In the genomic region with DNA sequence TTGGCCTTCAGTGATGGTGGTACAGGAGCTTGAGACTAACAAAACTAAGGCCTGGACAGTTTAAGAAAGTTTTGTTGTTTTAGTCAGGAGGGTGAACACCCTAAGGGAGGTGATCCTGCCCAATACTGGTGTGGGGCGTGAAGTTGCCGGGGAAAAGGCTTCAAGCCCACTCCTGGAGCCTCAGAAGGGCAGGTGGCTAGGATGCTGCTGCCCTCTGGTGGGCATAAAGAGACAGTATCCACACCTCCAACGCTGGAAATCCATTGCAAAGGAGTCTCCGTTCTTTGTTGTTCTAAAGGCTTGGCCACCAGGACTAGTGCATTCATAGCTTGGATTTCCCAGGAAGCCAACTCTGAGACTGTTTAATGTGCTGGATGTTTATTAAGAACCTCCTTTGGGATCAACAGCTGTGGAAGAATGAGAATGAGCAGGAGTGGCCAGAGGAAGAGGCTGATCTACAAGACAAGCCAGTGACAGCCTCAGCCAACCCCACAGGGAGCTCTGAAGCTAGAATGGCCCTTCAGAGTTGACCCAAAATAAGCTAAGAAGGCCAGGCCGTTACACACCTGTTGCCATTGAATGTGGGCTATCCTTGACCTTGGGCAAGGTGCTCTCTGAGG, we compare ENCODE assay signal across 1 cellular context.
TF ChIP-seq lines count a peak whose summit lies in the region.

No MANE protein-coding gene starts in this region.

TF ChIP-seq in K562, 482 proteins besides CTCF, POLR2A, EP300 and RAD21 (continued from another document and continues in another):
- TF ChIP-seq CUX1 (CRISPR knock-in tag; IDR thresholded peaks at IDR 0.05) = no peak
- no peak for TF ChIP-seq KLF13 (tag; IDR thresholded peaks at IDR 0.05; ENCODE audit: borderline replicate concordance, low read depth)
- no peak for TF ChIP-seq CCNT2 (IDR thresholded peaks at IDR 0.05; ENCODE audit: borderline replicate concordance, extremely low read depth, insufficient read length, low read depth, low read length)
- TF ChIP-seq FOXA1 (IDR thresholded peaks at IDR 0.05; ENCODE audit: borderline replicate concordance) = no peak
- TF ChIP-seq ZNF76 (CRISPR knock-in tag; IDR thresholded peaks at IDR 0.05; ENCODE audit: borderline replicate concordance) = no peak
- TF ChIP-seq SIRT6 (IDR thresholded peaks at IDR 0.05; ENCODE audit: low read depth, low read length) = no peak
- TF ChIP-seq, protein P1, sequence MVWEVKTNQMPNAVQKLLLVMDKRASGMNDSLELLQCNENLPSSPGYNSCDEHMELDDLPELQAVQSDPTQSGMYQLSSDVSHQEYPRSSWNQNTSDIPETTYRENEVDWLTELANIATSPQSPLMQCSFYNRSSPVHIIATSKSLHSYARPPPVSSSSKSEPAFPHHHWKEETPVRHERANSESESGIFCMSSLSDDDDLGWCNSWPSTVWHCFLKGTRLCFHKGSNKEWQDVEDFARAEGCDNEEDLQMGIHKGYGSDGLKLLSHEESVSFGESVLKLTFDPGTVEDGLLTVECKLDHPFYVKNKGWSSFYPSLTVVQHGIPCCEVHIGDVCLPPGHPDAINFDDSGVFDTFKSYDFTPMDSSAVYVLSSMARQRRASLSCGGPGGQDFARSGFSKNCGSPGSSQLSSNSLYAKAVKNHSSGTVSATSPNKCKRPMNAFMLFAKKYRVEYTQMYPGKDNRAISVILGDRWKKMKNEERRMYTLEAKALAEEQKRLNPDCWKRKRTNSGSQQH (CRISPR knock-in tag; IDR thresholded peaks at IDR 0.05) = no peak
- TF ChIP-seq HEY1 (CRISPR knock-in tag; IDR thresholded peaks at IDR 0.05; ENCODE audit: borderline replicate concordance) = no peak
- TF ChIP-seq SNRNP70 (optimal IDR thresholded peaks at IDR 0.05; ENCODE audit: low read depth, low read length) = no peak
- TF ChIP-seq, protein P2, sequence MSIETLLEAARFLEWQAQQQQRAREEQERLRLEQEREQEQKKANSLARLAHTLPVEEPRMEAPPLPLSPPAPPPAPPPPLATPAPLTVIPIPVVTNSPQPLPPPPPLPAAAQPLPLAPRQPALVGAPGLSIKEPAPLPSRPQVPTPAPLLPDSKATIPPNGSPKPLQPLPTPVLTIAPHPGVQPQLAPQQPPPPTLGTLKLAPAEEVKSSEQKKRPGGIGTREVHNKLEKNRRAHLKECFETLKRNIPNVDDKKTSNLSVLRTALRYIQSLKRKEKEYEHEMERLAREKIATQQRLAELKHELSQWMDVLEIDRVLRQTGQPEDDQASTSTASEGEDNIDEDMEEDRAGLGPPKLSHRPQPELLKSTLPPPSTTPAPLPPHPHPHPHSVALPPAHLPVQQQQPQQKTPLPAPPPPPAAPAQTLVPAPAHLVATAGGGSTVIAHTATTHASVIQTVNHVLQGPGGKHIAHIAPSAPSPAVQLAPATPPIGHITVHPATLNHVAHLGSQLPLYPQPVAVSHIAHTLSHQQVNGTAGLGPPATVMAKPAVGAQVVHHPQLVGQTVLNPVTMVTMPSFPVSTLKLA (conservative IDR thresholded peaks at IDR 0.05) = no peak
- no peak for TF ChIP-seq NRF1 (conservative IDR thresholded peaks at IDR 0.05 in 1 of 2, IDR thresholded peaks at IDR 0.05 in 1 of 2)
- TF ChIP-seq TBP (optimal IDR thresholded peaks at IDR 0.05; ENCODE audit: low read depth, low read length) = peak; percentile 11
- no peak for TF ChIP-seq ADNP (tag; IDR thresholded peaks at IDR 0.05)
- no peak for TF ChIP-seq GATAD2B (IDR thresholded peaks at IDR 0.05; ENCODE audit: borderline replicate concordance)
- TF ChIP-seq MEIS2 (IDR thresholded peaks at IDR 0.05; ENCODE audit: partially characterized antibody) = no peak
- no peak for TF ChIP-seq WHSC1 (IDR thresholded peaks at IDR 0.05; ENCODE audit: low read length)
- TF ChIP-seq HDAC3 (IDR thresholded peaks at IDR 0.05; ENCODE audit: borderline replicate concordance, partially characterized antibody) = no peak
- no peak for TF ChIP-seq ZNF12 (CRISPR knock-in tag; IDR thresholded peaks at IDR 0.05)
- TF ChIP-seq ILK (tag; IDR thresholded peaks at IDR 0.05; ENCODE audit: borderline replicate concordance, low read depth) = no peak
- no peak; the same call in 1 of the 2 replicates for TF ChIP-seq BHLHE40 (IDR thresholded peaks at IDR 0.05; ENCODE audit: low read length)
- no peak for TF ChIP-seq GATA2 (CRISPR knock-in tag; IDR thresholded peaks at IDR 0.05)
- TF ChIP-seq ZNF24 (IDR thresholded peaks at IDR 0.05) = no peak
- no peak for TF ChIP-seq SP1 (CRISPR knock-in tag; IDR thresholded peaks at IDR 0.05)
- no peak for TF ChIP-seq CREB1 (IDR thresholded peaks at IDR 0.05)
- TF ChIP-seq CREB1 (CRISPR knock-in tag; IDR thresholded peaks at IDR 0.05) = no peak
- TF ChIP-seq ZEB2 (IDR thresholded peaks at IDR 0.05) = no peak
- TF ChIP-seq CSDE1 (IDR thresholded peaks at IDR 0.05) = no peak
- TF ChIP-seq RB1 (IDR thresholded peaks at IDR 0.05; ENCODE audit: low read depth) = peak; percentile 49; the same call in 1 of the 2 replicates
- no peak for TF ChIP-seq HMG20B (CRISPR knock-in tag; IDR thresholded peaks at IDR 0.05)
- peak in 1 of 2 experiments; percentile 36; a peak in 1 of 4 replicates for TF ChIP-seq MAZ (CRISPR knock-in tag; conservative IDR thresholded peaks at IDR 0.05 in 1 of 2, IDR thresholded peaks at IDR 0.05 in 1 of 2)
- TF ChIP-seq ZNF589 (CRISPR knock-in tag; IDR thresholded peaks at IDR 0.05; ENCODE audit: low read depth) = no peak
- TF ChIP-seq CGGBP1 (CRISPR knock-in tag; IDR thresholded peaks at IDR 0.05) = no peak
- no peak for TF ChIP-seq TGIF2 (CRISPR knock-in tag; IDR thresholded peaks at IDR 0.05)
- 0 out of 2 replicates have a peak, but pooled peaks have one; percentile 29 for TF ChIP-seq LCOR (CRISPR knock-in tag; IDR thresholded peaks at IDR 0.05)
- no peak for TF ChIP-seq KAT8 (IDR thresholded peaks at IDR 0.05; ENCODE audit: low read depth)
- TF ChIP-seq RBM15 (IDR thresholded peaks at IDR 0.05; ENCODE audit: insufficient read depth, low read length) = no peak
- TF ChIP-seq ZNF644 (tag; IDR thresholded peaks at IDR 0.05; ENCODE audit: low read depth) = no peak
- TF ChIP-seq BACH1 (tag; IDR thresholded peaks at IDR 0.05) = no peak
- no peak for TF ChIP-seq CBX1 (IDR thresholded peaks at IDR 0.05; ENCODE audit: low read depth)
- no peak for TF ChIP-seq NCOA4 (IDR thresholded peaks at IDR 0.05; ENCODE audit: partially characterized antibody)
- TF ChIP-seq HCFC1 (IDR thresholded peaks at IDR 0.05; ENCODE audit: low read depth, low read length) = 0 out of 2 replicates have a peak, but pooled peaks have one; percentile 6
- TF ChIP-seq, protein P3, sequence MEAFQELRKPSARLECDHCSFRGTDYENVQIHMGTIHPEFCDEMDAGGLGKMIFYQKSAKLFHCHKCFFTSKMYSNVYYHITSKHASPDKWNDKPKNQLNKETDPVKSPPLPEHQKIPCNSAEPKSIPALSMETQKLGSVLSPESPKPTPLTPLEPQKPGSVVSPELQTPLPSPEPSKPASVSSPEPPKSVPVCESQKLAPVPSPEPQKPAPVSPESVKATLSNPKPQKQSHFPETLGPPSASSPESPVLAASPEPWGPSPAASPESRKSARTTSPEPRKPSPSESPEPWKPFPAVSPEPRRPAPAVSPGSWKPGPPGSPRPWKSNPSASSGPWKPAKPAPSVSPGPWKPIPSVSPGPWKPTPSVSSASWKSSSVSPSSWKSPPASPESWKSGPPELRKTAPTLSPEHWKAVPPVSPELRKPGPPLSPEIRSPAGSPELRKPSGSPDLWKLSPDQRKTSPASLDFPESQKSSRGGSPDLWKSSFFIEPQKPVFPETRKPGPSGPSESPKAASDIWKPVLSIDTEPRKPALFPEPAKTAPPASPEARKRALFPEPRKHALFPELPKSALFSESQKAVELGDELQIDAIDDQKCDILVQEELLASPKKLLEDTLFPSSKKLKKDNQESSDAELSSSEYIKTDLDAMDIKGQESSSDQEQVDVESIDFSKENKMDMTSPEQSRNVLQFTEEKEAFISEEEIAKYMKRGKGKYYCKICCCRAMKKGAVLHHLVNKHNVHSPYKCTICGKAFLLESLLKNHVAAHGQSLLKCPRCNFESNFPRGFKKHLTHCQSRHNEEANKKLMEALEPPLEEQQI (IDR thresholded peaks at IDR 0.05) = no peak
- peak; percentile 88 for TF ChIP-seq SMC3 (conservative IDR thresholded peaks at IDR 0.05; ENCODE audit: insufficient read depth, low read depth, low read length)
- TF ChIP-seq KLF1 (tag; IDR thresholded peaks at IDR 0.05) = no peak
- no peak for TF ChIP-seq ARID3A (IDR thresholded peaks at IDR 0.05; ENCODE audit: borderline replicate concordance, low read depth, low read length)
- peak; percentile 50; the same call in 1 of the 2 replicates for TF ChIP-seq XRCC5 (IDR thresholded peaks at IDR 0.05; ENCODE audit: low read depth, low read length)
- TF ChIP-seq MCM3 (IDR thresholded peaks at IDR 0.05) = no peak
- no peak for TF ChIP-seq TCF3 (CRISPR knock-in tag; IDR thresholded peaks at IDR 0.05)
- TF ChIP-seq EHMT2 (IDR thresholded peaks at IDR 0.05) = no peak
- no peak for TF ChIP-seq PTTG1 (tag; IDR thresholded peaks at IDR 0.05; ENCODE audit: low read depth)
- TF ChIP-seq POLR2G (IDR thresholded peaks at IDR 0.05; ENCODE audit: low read depth, low read length) = no peak
- TF ChIP-seq ZBTB1 (CRISPR knock-in tag; IDR thresholded peaks at IDR 0.05; ENCODE audit: borderline replicate concordance, low read depth) = no peak
- TF ChIP-seq NCOA6 (IDR thresholded peaks at IDR 0.05) = no peak
- TF ChIP-seq NONO (IDR thresholded peaks at IDR 0.05; ENCODE audit: low read depth in 2 of 2, low read length in 1 of 2) = no peak
- no peak for TF ChIP-seq KDM1A (IDR thresholded peaks at IDR 0.05)
- TF ChIP-seq, protein P4, sequence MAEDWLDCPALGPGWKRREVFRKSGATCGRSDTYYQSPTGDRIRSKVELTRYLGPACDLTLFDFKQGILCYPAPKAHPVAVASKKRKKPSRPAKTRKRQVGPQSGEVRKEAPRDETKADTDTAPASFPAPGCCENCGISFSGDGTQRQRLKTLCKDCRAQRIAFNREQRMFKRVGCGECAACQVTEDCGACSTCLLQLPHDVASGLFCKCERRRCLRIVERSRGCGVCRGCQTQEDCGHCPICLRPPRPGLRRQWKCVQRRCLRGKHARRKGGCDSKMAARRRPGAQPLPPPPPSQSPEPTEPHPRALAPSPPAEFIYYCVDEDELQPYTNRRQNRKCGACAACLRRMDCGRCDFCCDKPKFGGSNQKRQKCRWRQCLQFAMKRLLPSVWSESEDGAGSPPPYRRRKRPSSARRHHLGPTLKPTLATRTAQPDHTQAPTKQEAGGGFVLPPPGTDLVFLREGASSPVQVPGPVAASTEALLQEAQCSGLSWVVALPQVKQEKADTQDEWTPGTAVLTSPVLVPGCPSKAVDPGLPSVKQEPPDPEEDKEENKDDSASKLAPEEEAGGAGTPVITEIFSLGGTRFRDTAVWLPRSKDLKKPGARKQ (CRISPR knock-in tag; IDR thresholded peaks at IDR 0.05) = no peak
- TF ChIP-seq GTF2F1 (IDR thresholded peaks at IDR 0.05; ENCODE audit: low read depth, low read length) = no peak
- no peak for TF ChIP-seq POU5F1 (IDR thresholded peaks at IDR 0.05; ENCODE audit: borderline replicate concordance, low read depth, low read length, partially characterized antibody)
- TF ChIP-seq XRCC3 (IDR thresholded peaks at IDR 0.05) = no peak
- peak; percentile 36; the same call in 1 of the 2 replicates for TF ChIP-seq JUND (IDR thresholded peaks at IDR 0.05; ENCODE audit: borderline replicate concordance, low read depth, low read length)
- TF ChIP-seq JUND (tag; IDR thresholded peaks at IDR 0.05; ENCODE audit: borderline replicate concordance, low read depth, low read length) = no peak
